ENCODE assay signal across 9 cellular contexts in the genomic region with DNA sequence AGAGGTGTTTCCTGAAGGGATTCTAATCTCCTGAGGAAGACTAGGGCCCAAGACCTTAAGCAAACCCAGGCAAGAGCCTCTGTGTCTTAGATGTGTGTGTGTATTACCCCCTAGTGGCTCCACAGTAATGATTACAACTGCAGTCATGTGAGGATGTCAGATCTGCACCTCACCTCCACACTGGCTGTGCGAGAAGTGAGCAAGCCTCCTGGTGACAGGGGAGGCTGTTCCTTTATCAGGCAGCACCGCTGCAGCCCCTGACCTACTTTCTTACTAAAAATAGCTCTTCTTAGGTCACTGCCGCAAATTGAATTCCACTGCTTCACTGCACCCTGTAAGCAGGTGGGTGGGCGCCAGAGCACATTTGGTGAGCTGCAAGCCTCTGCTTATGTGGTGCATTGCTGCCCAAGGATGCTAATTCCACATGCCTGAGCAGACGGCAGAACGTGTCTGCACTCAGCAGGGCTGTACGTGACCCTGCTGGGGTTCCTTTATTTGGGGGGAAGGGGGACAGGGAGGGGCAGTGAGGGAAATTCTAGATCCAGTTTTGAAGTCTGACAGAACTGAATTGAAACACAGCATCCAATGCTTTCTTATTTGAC.
DNase-seq lines count a peak whose midpoint lies in the region; ATAC-seq and TF ChIP-seq lines count a peak whose summit lies in the region.
"Had no signal": no experiment of that assay in that cellular context is flagged by ENCODE, and none has a peak within 500 bp of the region (broad histone marks: within the 10 kb centered on the region; RNA-seq: fewer than 3 reads in every experiment).

No MANE protein-coding gene starts in this region.

- no peaks in the 10 kb centered on the region for H3K9me2 ChIP-seq in Karpas-422 (replicated peaks; ENCODE audit: insufficient read depth, low read length)

- H3K79me2 ChIP-seq in Karpas-422 (ENCODE audit: low read length), result no peaks in the 10 kb centered on the region

- H3K27me3 ChIP-seq in BLaER1 (no peaks in the 10 kb centered on the region), Karpas-422 (ENCODE audit: low read length) (no peaks in the 10 kb centered on the region)
- H3K27me3 ChIP-seq: tibial artery had no signal

- no peak overlapping the region for H3K9ac ChIP-seq in BLaER1
- no peak overlapping the region for H3K9ac ChIP-seq in Karpas-422 (ENCODE audit: low read length)

- H3K9me3 ChIP-seq in BLaER1 (no peaks in the 10 kb centered on the region), Karpas-422 (ENCODE audit: low read length) (no peaks in the 10 kb centered on the region)
- H3K9me3 ChIP-seq: tibial artery had no signal

- H3K36me3 ChIP-seq in BLaER1 (no peaks in the 10 kb centered on the region), Karpas-422 (ENCODE audit: insufficient read depth, low read length) (no peaks in the 10 kb centered on the region)

- H3K4me2 ChIP-seq in BLaER1, result peak overlapping the region; percentile 23; the same call in 1 of the 2 replicates
- H3K4me2 ChIP-seq in Karpas-422 (ENCODE audit: low read depth, low read length, poor library complexity, severe bottlenecking), result peak overlapping the region; percentile 3

- no peak overlapping the region for H2AFZ ChIP-seq in Karpas-422 (ENCODE audit: low read length)

- no peak overlapping the region for H3K27ac ChIP-seq in BLaER1
- H3K27ac ChIP-seq in Karpas-422 (ENCODE audit: low read length), result peak overlapping the region; percentile 36; the same call in 1 of the 2 replicates
- H3K27ac ChIP-seq: tibial artery had no signal

- H3K4me1 ChIP-seq in BLaER1, result peaks cover 10% of the 10 kb centered on the region
- H3K4me1 ChIP-seq in Karpas-422 (ENCODE audit: low read length), result peaks cover 20% of the 10 kb centered on the region
- H3K4me1 ChIP-seq: tibial artery had no signal

- TF ChIP-seq CTCF in cardiac fibroblast (IDR thresholded peaks at IDR 0.05; ENCODE audit: low read depth, low read length), result peak; percentile 6

- no peak for ATAC-seq in GM18861 (IDR thresholded peaks at IDR 0.05; ENCODE audit: unreplicated experiment)

- H4K20me1 ChIP-seq in BLaER1 (no peaks in the 10 kb centered on the region), Karpas-422 (ENCODE audit: insufficient read depth, low read depth, low read length) (no peaks in the 10 kb centered on the region)

- H3K4me3 ChIP-seq in BLaER1, result no peak overlapping the region
- H3K4me3 ChIP-seq in Karpas-422 (ENCODE audit: low read length), result no peak overlapping the region
- no peak overlapping the region for H3K4me3 ChIP-seq in cardiac fibroblast (replicated peaks in 1 of 2; ENCODE audit: low read depth in 2 of 2, low read length in 2 of 2)
- H3K4me3 ChIP-seq: tibial artery had no signal

- DNase-seq in Karpas-422, result peak; percentile 77
- DNase-seq in cardiac fibroblast (ENCODE audit: low read depth in 2 of 2), result peak; percentile 18 to 22
- peak; percentile 52 for DNase-seq in left kidney (ENCODE audit: low read depth, low spot score)
- no peak for DNase-seq in NCI-H146 (lab: John Stamatoyannopoulos, UW)
- no peak for DNase-seq in stimulated activated CD4-positive, alpha-beta T cell treated with anti-CD3 and anti-CD28 coated beads, Interleukin-4, amount 100 ng/mL, for 24 hours
- DNase-seq in OCI-M1 (lab: John Stamatoyannopoulos, UW), result no peak
- DNase-seq: tibial artery had no signal

Comparison
In these comparisons a context has a peak if more than half of its experiments do, and no peak if none do; other contexts are left out.
1. DNase-seq: peak in Karpas-422 (single experiment), cardiac fibroblast (2 of 2) and left kidney (single experiment); none in NCI-H146 (single experiment), stimulated activated CD4-positive, alpha-beta T cell treated with anti-CD3 and anti-CD28 coated beads, Interleukin-4, amount 100 ng/mL, for 24 hours (single experiment) and OCI-M1 (single experiment).